ENCODE assay signal across 1 cellular context in genomic region chr5:76450059-76450458, GRCh38.
TF ChIP-seq lines count a peak whose summit lies in the region.

No MANE protein-coding gene starts in this region.

TF ChIP-seq in HEK293, 187 proteins besides CTCF, POLR2A, EP300 and RAD21 (continued from another document):
- TF ChIP-seq ZNF280D (tag by site-specific recombination; IDR thresholded peaks at IDR 0.05) (no peak), ZNF19 (tag by site-specific recombination; IDR thresholded peaks at IDR 0.05; ENCODE audit: low read depth) (no peak), ZNF274 (IDR thresholded peaks at IDR 0.05; ENCODE audit: low read length) (no peak), ZNF274 (tag by site-specific recombination; IDR thresholded peaks at IDR 0.05; ENCODE audit: borderline replicate concordance) (no peak)
- TF ChIP-seq, protein P1, sequence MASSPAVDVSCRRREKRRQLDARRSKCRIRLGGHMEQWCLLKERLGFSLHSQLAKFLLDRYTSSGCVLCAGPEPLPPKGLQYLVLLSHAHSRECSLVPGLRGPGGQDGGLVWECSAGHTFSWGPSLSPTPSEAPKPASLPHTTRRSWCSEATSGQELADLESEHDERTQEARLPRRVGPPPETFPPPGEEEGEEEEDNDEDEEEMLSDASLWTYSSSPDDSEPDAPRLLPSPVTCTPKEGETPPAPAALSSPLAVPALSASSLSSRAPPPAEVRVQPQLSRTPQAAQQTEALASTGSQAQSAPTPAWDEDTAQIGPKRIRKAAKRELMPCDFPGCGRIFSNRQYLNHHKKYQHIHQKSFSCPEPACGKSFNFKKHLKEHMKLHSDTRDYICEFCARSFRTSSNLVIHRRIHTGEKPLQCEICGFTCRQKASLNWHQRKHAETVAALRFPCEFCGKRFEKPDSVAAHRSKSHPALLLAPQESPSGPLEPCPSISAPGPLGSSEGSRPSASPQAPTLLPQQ (tag by site-specific recombination; IDR thresholded peaks at IDR 0.05): no peak
